24 cellular contexts compared by ENCODE assay signal in the genomic region with DNA sequence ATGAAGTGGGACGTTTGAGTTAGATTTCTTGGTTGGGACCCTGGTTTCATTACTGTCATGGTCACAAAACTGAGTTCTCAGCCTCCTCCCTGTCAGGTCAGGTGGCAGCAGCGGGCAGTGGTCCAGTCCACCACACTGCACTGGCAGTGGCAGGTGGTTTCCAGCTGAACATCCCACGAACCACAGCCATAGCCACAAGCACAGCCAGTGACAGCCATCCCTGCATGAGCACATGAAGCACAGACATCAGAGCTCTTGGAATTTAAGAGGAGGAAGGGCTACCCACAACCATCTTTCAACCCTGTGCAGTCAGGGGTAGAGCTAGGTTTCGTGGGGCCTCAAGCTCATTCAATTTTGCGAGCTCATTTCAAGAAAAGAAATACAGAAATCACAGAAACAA. TPM values are rescaled to one million over a fixed set of nuclear protein-coding genes. Genes with fewer than 3 reads are reported as not detected.
DNase-seq lines count a peak whose midpoint lies in the region; ATAC-seq and TF ChIP-seq lines count a peak whose summit lies in the region.
"Had no signal": no experiment of that assay in that cellular context is flagged by ENCODE, and none has a peak within 500 bp of the region (broad histone marks: within the 10 kb centered on the region; RNA-seq: fewer than 3 reads in every experiment).

No MANE protein-coding gene starts in this region.

- H3K4me3 Mint-ChIP-seq in T-helper 17 cell: no peak overlapping the region
- H3K4me3 Mint-ChIP-seq: CD4-positive, CD25-positive, alpha-beta regulatory T cell; GM23338 had no signal

- DNase-seq in COLO668 (lab: John Stamatoyannopoulos, UW; ENCODE audit: unreplicated experiment) (peak; percentile 0), DND-41 (peak; percentile 59), NCI-H146 treated with DMSO at 0.1 percent for 48 hours (lab: John Stamatoyannopoulos, UW; ENCODE audit: unreplicated experiment) (peak; percentile 27), myocyte (ENCODE audit: low read depth) (peak; percentile 75), T-helper 17 cell (no peak), NCI-H1930 (lab: John Stamatoyannopoulos, UW) (no peak)
- DNase-seq: Caco-2; CD4-positive, CD25-positive, alpha-beta regulatory T cell; DMS 273 treated with DMSO at 0.1 percent for 48 hours; KG1; NCI-H1105 treated with DMSO at 0.1 percent for 48 hours; NCI-H1694 treated with DMSO at 0.1 percent for 48 hours; NCI-H2107; NCI-H510A; Peyer's patch had no signal

- no peaks in the 10 kb centered on the region for H3K9me3 ChIP-seq in DND-41 (ENCODE audit: insufficient read depth, low read length, severe bottlenecking)
- H3K9me3 ChIP-seq in T-helper 17 cell (ENCODE audit: control insufficient read depth, low read length, poor library complexity, severe bottlenecking): no peaks in the 10 kb centered on the region
- H3K9me3 ChIP-seq: Caco-2, HAP-1, Peyer's patch had no signal

- H3K27ac Mint-ChIP-seq in T-helper 17 cell: no peak overlapping the region
- H3K27ac Mint-ChIP-seq: CD4-positive, CD25-positive, alpha-beta regulatory T cell; GM23338 had no signal

- H3K36me3 Mint-ChIP-seq in T-helper 17 cell (ENCODE audit: low read depth): no peaks in the 10 kb centered on the region
- H3K36me3 Mint-ChIP-seq: CD4-positive, CD25-positive, alpha-beta regulatory T cell had no signal

- no peaks in the 10 kb centered on the region for H3K27me3 ChIP-seq in DND-41 (ENCODE audit: insufficient read depth, low read length, poor library complexity)
- H3K27me3 ChIP-seq: Peyer's patch had no signal

- no peaks in the 10 kb centered on the region for H3K79me2 ChIP-seq in DND-41 (ENCODE audit: insufficient read depth, low read length)

- ATAC-seq in DND-41 (ENCODE audit: insufficient read depth, low read depth): peak; percentile 77
- no peak for ATAC-seq in T-helper 17 cell
- no peak for ATAC-seq in GM18861 (IDR thresholded peaks at IDR 0.05; ENCODE audit: unreplicated experiment)
- ATAC-seq: GM23338, HepG2, SK-N-SH treated with all-trans-retinoic acid at 6 μM for 48 hours had no signal

- no peaks in the 10 kb centered on the region for H3K36me3 ChIP-seq in DND-41 (ENCODE audit: insufficient read depth, low read length)
- H3K36me3 ChIP-seq: HAP-1, Peyer's patch had no signal

- H3K27me3 Mint-ChIP-seq in T-helper 17 cell: peaks cover 3% of the 10 kb centered on the region

- no peak overlapping the region for H3K27ac ChIP-seq in DND-41 (ENCODE audit: low read length)
- H3K27ac ChIP-seq: HL-60, Peyer's patch had no signal

- no peak overlapping the region for H3K4me2 ChIP-seq in DND-41 (ENCODE audit: insufficient read depth, low read length)
- H3K4me2 ChIP-seq: GM23338 had no signal

- no peak overlapping the region for H2AFZ ChIP-seq in DND-41 (ENCODE audit: low read depth, low read length)
- H2AFZ ChIP-seq: GM23338 had no signal

- no peak overlapping the region for H3K4me3 ChIP-seq in DND-41 (ENCODE audit: low read depth in 1 of 2, low read length in 2 of 2)
- H3K4me3 ChIP-seq: GM23338, HAP-1 had no signal

- peaks cover 32% of the 10 kb centered on the region for H3K4me1 ChIP-seq in DND-41 (ENCODE audit: insufficient read depth, low read length)
- H3K4me1 ChIP-seq: Caco-2, HAP-1, Peyer's patch had no signal

- H4K20me1 ChIP-seq in DND-41 (ENCODE audit: insufficient read depth, low read length): no peaks in the 10 kb centered on the region

- peaks cover 4% of the 10 kb centered on the region for H3K4me1 Mint-ChIP-seq in T-helper 17 cell
- H3K4me1 Mint-ChIP-seq: CD4-positive, CD25-positive, alpha-beta regulatory T cell; GM23338 had no signal

- H3K9ac ChIP-seq in DND-41 (ENCODE audit: low read depth, low read length): no peak overlapping the region

- no peak for TF ChIP-seq CTCF in DND-41 (IDR thresholded peaks at IDR 0.05; ENCODE audit: borderline replicate concordance, extremely low read depth, low read length, poor library complexity, severe bottlenecking)

RNA-seq across cellular contexts. Expression of a gene that starts 1.5 kb away (rescaled TPM):
- total RNA-seq in myocyte (not detected in 2 replicates), T-helper 17 cell (not detected)
- not detected for polyA plus RNA-seq in myocyte (2012)
- total RNA-seq: Caco-2; CD4-positive, CD25-positive, alpha-beta regulatory T cell; G401; GM23338; HepG2; OCI-LY7 had no signal
- polyA plus RNA-seq: BJ; CD4-positive, CD25-positive, alpha-beta regulatory T cell; GM23338; HepG2 had no signal

Comparison
In these comparisons a context has a peak if more than half of its experiments do, and no peak if none do; other contexts are left out.
1. DNase-seq: peak in COLO668 (single experiment), DND-41 (single experiment), NCI-H146 treated with DMSO at 0.1 percent for 48 hours (single experiment) and myocyte (single experiment); none in T-helper 17 cell (0 of 3) and NCI-H1930 (0 of 2).